In genomic region chr7:84372155-84372621, GRCh38 we compare ENCODE assay signal across 12 cellular contexts.
A peak's percentile ranks its signal among the peaks of the same experiment; 100 is the strongest.
DNase-seq lines count a peak whose midpoint lies in the region; ATAC-seq, FAIRE-seq and TF ChIP-seq lines count a peak whose summit lies in the region.
"Had no signal": no experiment of that assay in that cellular context is flagged by ENCODE, and none has a peak within 500 bp of the region (broad histone marks: within the 10 kb centered on the region; RNA-seq: fewer than 3 reads in every experiment).

No MANE protein-coding gene starts in this region.

- H3K9ac ChIP-seq in adipocyte (ENCODE audit: low read length): peak overlapping the region; percentile 57

- FAIRE-seq in HTR-8/SVneo (lab: Jason Lieb, UNC): no peak
- FAIRE-seq: K562 had no signal

- CTCF ChIA-PET in BJ (lab: Yijun Ruan, JAX): interaction anchor here (1.1 to 1.6 kb wide), 2 partner anchors 9 to 437 kb away, joined by 3 to 5 read pairs; no protein-coding TSS in a partner anchor
- CTCF ChIA-PET in activated CD4-positive, alpha-beta memory T cell treated with anti-CD3 and anti-CD28 coated beads for 36 hours (lab: Charles Lee): no interaction called here

- H3K4me3 Mint-ChIP-seq in activated CD4-positive, alpha-beta memory T cell treated with anti-CD3 and anti-CD28 coated beads for 36 hours: no peak overlapping the region

- H3K27me3 ChIP-seq in BJ (ENCODE audit: control insufficient read depth, insufficient read depth, low read length) (no peaks in the 10 kb centered on the region), adipocyte (replicated peaks; ENCODE audit: control insufficient read depth, insufficient read depth, low read length) (no peaks in the 10 kb centered on the region), prostate gland (replicated peaks; ENCODE audit: insufficient read depth) (no peaks in the 10 kb centered on the region)
- H3K27me3 ChIP-seq: right atrium auricular region had no signal

- no peaks in the 10 kb centered on the region for H3K36me3 Mint-ChIP-seq in activated CD4-positive, alpha-beta memory T cell treated with anti-CD3 and anti-CD28 coated beads for 36 hours

- intact Hi-C loops in prostate gland (cut with DNase I): no loop called here
- intact Hi-C loops in activated CD4-positive, alpha-beta memory T cell treated with anti-CD3 and anti-CD28 coated beads for 36 hours (cut with micrococcal nuclease): no loop called here

- H3K9me3 ChIP-seq in adipocyte (ENCODE audit: control insufficient read depth, low read length): no peaks in the 10 kb centered on the region
- no peaks in the 10 kb centered on the region for H3K9me3 ChIP-seq in prostate gland
- H3K9me3 ChIP-seq: right atrium auricular region had no signal

- POLR2A ChIA-PET in BJ (lab: Charles Lee): no interaction called here
- POLR2A ChIA-PET in activated CD4-positive, alpha-beta memory T cell treated with anti-CD3 and anti-CD28 coated beads for 36 hours (lab: Charles Lee): no interaction called here

- ATAC-seq in GM21528 (IDR thresholded peaks at IDR 0.05; ENCODE audit: low FRiP score, unreplicated experiment): no peak
- ATAC-seq in HG03097 (IDR thresholded peaks at IDR 0.05; ENCODE audit: low FRiP score, unreplicated experiment): no peak
- ATAC-seq: K562 had no signal

- DNase-seq in BJ (ENCODE audit: low read depth): peak; percentile 86
- peak; percentile 4 for DNase-seq in HTR-8/SVneo (ENCODE audit: insufficient read length, low spot score)
- peak; percentile 71 for DNase-seq in adipocyte (ENCODE audit: low read depth)
- DNase-seq in kidney tubule cell (ENCODE audit: low spot score): peak; percentile 80
- DNase-seq in prostate gland (ENCODE audit: low spot score): no peak
- DNase-seq in activated CD4-positive, alpha-beta memory T cell treated with anti-CD3 and anti-CD28 coated beads for 36 hours: no peak
- DNase-seq: DND-41; effector CD8-positive, alpha-beta T cell had no signal

- no peaks in the 10 kb centered on the region for H3K27me3 Mint-ChIP-seq in activated CD4-positive, alpha-beta memory T cell treated with anti-CD3 and anti-CD28 coated beads for 36 hours

- TF ChIP-seq CTCF in BJ (IDR thresholded peaks at IDR 0.05; ENCODE audit: insufficient read depth, low read depth, low read length) (no peak), prostate gland (IDR thresholded peaks at IDR 0.05) (no peak)

- no peak for TF ChIP-seq POLR2A in prostate gland (IDR thresholded peaks at IDR 0.05)

- peaks cover 14% of the 10 kb centered on the region for H3K4me1 ChIP-seq in adipocyte (ENCODE audit: control insufficient read depth, insufficient read depth, low read length)
- H3K4me1 ChIP-seq in prostate gland (replicated peaks): no peaks in the 10 kb centered on the region
- H3K4me1 ChIP-seq: right atrium auricular region had no signal

- no peaks in the 10 kb centered on the region for H3K9me3 Mint-ChIP-seq in activated CD4-positive, alpha-beta memory T cell treated with anti-CD3 and anti-CD28 coated beads for 36 hours

- no peak overlapping the region for H3K27ac Mint-ChIP-seq in activated CD4-positive, alpha-beta memory T cell treated with anti-CD3 and anti-CD28 coated beads for 36 hours

- H3K36me3 ChIP-seq in BJ (ENCODE audit: control insufficient read depth, insufficient read depth, low read length): no peaks in the 10 kb centered on the region
- no peaks in the 10 kb centered on the region for H3K36me3 ChIP-seq in adipocyte (ENCODE audit: control insufficient read depth, insufficient read depth, low read length, severe bottlenecking)
- no peaks in the 10 kb centered on the region for H3K36me3 ChIP-seq in prostate gland
- H3K36me3 ChIP-seq: right atrium auricular region had no signal

- H3K27ac ChIP-seq in prostate gland: no peak overlapping the region
- H3K27ac ChIP-seq: right atrium auricular region had no signal

- no peak overlapping the region for H3K4me3 ChIP-seq in BJ (ENCODE audit: low read depth, low read length)
- H3K4me3 ChIP-seq in adipocyte (ENCODE audit: low read length): peak overlapping the region; percentile 67
- no peak overlapping the region for H3K4me3 ChIP-seq in prostate gland
- H3K4me3 ChIP-seq: K562, right atrium auricular region had no signal

- WGBS in prostate gland: 72% methylated on average over 3 of the region's 3 CpGs

- no peaks in the 10 kb centered on the region for H3K4me1 Mint-ChIP-seq in activated CD4-positive, alpha-beta memory T cell treated with anti-CD3 and anti-CD28 coated beads for 36 hours (ENCODE audit: low read depth)

Comparison
In these comparisons a context has a peak if more than half of its experiments do, and no peak if none do; other contexts are left out.
1. DNase-seq: peak in BJ (single experiment), HTR-8/SVneo (single experiment), adipocyte (single experiment) and kidney tubule cell (single experiment); none in prostate gland (single experiment) and activated CD4-positive, alpha-beta memory T cell treated with anti-CD3 and anti-CD28 coated beads for 36 hours (single experiment).